Comparison of ENCODE assay signal across 2 cellular contexts in genomic region chr3:161409858-161410257, GRCh38.
TF ChIP-seq lines count a peak whose summit lies in the region.

No MANE protein-coding gene starts in this region.

TF ChIP-seq in HepG2, 621 proteins besides CTCF, POLR2A, EP300 and RAD21:
- TF ChIP-seq DDIT3 (CRISPR knock-in tag; IDR thresholded peaks at IDR 0.05) (no peak), TAF15 (IDR thresholded peaks at IDR 0.05; ENCODE audit: low read depth, low read length, poor library complexity, severe bottlenecking) (no peak), ZNF646 (CRISPR knock-in tag; IDR thresholded peaks at IDR 0.05) (no peak), ATAD3A (CRISPR knock-in tag; IDR thresholded peaks at IDR 0.05) (no peak), GATAD2A (CRISPR knock-in tag; IDR thresholded peaks at IDR 0.05) (no peak), CBFB (CRISPR knock-in tag; IDR thresholded peaks at IDR 0.05) (no peak), DPF2 (CRISPR knock-in tag; IDR thresholded peaks at IDR 0.05; ENCODE audit: borderline replicate concordance, low read depth) (no peak), YY1 (IDR thresholded peaks at IDR 0.05; ENCODE audit: insufficient read depth, insufficient replicate concordance, low read depth, low read length) (no peak), ATF3 (CRISPR knock-in tag; IDR thresholded peaks at IDR 0.05) (no peak), ZNF773 (CRISPR knock-in tag; IDR thresholded peaks at IDR 0.05; ENCODE audit: borderline replicate concordance) (no peak)
- TF ChIP-seq, protein P1, sequence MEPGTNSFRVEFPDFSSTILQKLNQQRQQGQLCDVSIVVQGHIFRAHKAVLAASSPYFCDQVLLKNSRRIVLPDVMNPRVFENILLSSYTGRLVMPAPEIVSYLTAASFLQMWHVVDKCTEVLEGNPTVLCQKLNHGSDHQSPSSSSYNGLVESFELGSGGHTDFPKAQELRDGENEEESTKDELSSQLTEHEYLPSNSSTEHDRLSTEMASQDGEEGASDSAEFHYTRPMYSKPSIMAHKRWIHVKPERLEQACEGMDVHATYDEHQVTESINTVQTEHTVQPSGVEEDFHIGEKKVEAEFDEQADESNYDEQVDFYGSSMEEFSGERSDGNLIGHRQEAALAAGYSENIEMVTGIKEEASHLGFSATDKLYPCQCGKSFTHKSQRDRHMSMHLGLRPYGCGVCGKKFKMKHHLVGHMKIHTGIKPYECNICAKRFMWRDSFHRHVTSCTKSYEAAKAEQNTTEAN (CRISPR knock-in tag; conservative IDR thresholded peaks at IDR 0.05): no peak
- TF ChIP-seq, protein P2, sequence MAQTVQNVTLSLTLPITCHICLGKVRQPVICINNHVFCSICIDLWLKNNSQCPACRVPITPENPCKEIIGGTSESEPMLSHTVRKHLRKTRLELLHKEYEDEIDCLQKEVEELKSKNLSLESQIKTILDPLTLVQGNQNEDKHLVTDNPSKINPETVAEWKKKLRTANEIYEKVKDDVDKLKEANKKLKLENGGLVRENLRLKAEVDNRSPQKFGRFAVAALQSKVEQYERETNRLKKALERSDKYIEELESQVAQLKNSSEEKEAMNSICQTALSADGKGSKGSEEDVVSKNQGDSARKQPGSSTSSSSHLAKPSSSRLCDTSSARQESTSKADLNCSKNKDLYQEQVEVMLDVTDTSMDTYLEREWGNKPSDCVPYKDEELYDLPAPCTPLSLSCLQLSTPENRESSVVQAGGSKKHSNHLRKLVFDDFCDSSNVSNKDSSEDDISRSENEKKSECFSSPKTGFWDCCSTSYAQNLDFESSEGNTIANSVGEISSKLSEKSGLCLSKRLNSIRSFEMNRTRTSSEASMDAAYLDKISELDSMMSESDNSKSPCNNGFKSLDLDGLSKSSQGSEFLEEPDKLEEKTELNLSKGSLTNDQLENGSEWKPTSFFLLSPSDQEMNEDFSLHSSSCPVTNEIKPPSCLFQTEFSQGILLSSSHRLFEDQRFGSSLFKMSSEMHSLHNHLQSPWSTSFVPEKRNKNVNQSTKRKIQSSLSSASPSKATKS (CRISPR knock-in tag; IDR thresholded peaks at IDR 0.05): no peak
- TF ChIP-seq, protein P3, sequence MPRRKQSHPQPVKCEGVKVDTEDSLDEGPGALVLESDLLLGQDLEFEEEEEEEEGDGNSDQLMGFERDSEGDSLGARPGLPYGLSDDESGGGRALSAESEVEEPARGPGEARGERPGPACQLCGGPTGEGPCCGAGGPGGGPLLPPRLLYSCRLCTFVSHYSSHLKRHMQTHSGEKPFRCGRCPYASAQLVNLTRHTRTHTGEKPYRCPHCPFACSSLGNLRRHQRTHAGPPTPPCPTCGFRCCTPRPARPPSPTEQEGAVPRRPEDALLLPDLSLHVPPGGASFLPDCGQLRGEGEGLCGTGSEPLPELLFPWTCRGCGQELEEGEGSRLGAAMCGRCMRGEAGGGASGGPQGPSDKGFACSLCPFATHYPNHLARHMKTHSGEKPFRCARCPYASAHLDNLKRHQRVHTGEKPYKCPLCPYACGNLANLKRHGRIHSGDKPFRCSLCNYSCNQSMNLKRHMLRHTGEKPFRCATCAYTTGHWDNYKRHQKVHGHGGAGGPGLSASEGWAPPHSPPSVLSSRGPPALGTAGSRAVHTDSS (CRISPR knock-in tag; conservative IDR thresholded peaks at IDR 0.05): no peak

TF ChIP-seq in H1, 55 proteins besides CTCF, POLR2A, EP300 and RAD21:
- no peak for TF ChIP-seq NANOG (IDR thresholded peaks at IDR 0.05; ENCODE audit: insufficient read depth, low read depth, low read length, poor library complexity, severe bottlenecking)
TF ChIP-seq in H1: peak in this region for 0.
